22 cellular contexts compared by ENCODE assay signal in the genomic region with DNA sequence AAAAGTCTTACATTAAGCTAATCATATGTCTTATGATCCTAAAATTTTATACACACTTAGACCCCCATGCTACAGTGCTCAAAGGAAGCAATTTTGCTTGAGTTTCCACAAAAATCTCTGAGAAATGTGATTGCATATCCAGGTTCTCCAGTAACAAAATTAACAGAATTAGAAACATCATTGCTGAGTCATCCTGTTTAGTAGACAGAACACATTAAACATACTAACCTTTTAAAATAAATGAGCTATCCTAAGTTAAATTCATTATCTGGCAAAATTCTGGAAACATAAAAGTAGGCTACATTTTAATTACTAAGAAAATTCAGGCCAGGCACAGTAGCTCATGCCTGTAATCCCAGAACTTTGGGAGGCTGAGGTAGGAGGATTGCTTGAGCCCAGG.
DNase-seq lines count a peak whose midpoint lies in the region; ATAC-seq, FAIRE-seq and TF ChIP-seq lines count a peak whose summit lies in the region.
"Had no signal": no experiment of that assay in that cellular context is flagged by ENCODE, and none has a peak within 500 bp of the region (broad histone marks: within the 10 kb centered on the region; RNA-seq: fewer than 3 reads in every experiment).

No MANE protein-coding gene starts in this region.

- no peak overlapping the region for H2AFZ ChIP-seq in SK-N-SH (ENCODE audit: low read depth)

- H3K79me2 ChIP-seq in SK-N-SH (ENCODE audit: insufficient read depth), result peaks cover 22% of the 10 kb centered on the region

- TF ChIP-seq CTCF in A549 (IDR thresholded peaks at IDR 0.05) (no peak), SK-N-SH (IDR thresholded peaks at IDR 0.05) (no peak), thyroid gland (IDR thresholded peaks at IDR 0.05) (no peak)
- TF ChIP-seq CTCF in CD4-positive, alpha-beta T cell (IDR thresholded peaks at IDR 0.05), result no peak

- CTCF ChIA-PET in A549 (lab: Yijun Ruan, JAX) (interaction anchor here (0.6 to 1.1 kb wide), 4 partner anchors 11 to 93 kb away, joined by 3 read pairs; no protein-coding TSS in a partner anchor), SK-N-SH (lab: Yijun Ruan, JAX) (interaction anchor here (0.8 kb wide), 1 partner anchor 93 kb away, joined by 3 read pairs; no protein-coding TSS in a partner anchor)
- CTCF ChIA-PET in CD4-positive, alpha-beta T cell (lab: Charles Lee), result no interaction called here

- H3K4me3 ChIP-seq in A549 (no peak overlapping the region), SK-N-SH (ENCODE audit: low read depth in 2 of 2, low read length in 1 of 2) (no peak overlapping the region), thyroid gland (replicated peaks in 1 of 3) (no peak overlapping the region), MG63 (no peak overlapping the region)
- H3K4me3 ChIP-seq: Peyer's patch had no signal

- peak overlapping the region; percentile 94 to 95 for H3K27ac ChIP-seq in A549
- H3K27ac ChIP-seq in SK-N-SH (ENCODE audit: low read depth in 2 of 2, low read length in 1 of 2), result peak overlapping the region; percentile 50 to 68
- H3K27ac ChIP-seq in thyroid gland, result no peak overlapping the region
- H3K27ac ChIP-seq in CD4-positive, alpha-beta T cell (ENCODE audit: low read depth, low read length), result no peak overlapping the region
- H3K27ac ChIP-seq: KMS-11, Peyer's patch had no signal

- TF ChIP-seq EP300 in A549 (IDR thresholded peaks at IDR 0.05) (no peak), SK-N-SH (IDR thresholded peaks at IDR 0.05; ENCODE audit: borderline replicate concordance in 1 of 2, low read depth in 1 of 2, low read length in 1 of 2) (no peak)

- H3K36me3 ChIP-seq in SK-N-SH (replicated peaks in 1 of 2; ENCODE audit: control insufficient read depth in 1 of 2, insufficient read depth in 2 of 2, low read length in 1 of 2), result peaks cover under 1 to 3% of the 10 kb centered on the region in 2 experiments
- no peaks in the 10 kb centered on the region for H3K36me3 ChIP-seq in thyroid gland
- 0 out of 2 replicates have a peak, but pooled peaks cover 3% of the 10 kb centered on the region for H3K36me3 ChIP-seq in MG63

- peak; percentile 59 for FAIRE-seq in A549 (lab: Jason Lieb, UNC)
- FAIRE-seq: A204.1 had no signal

- H3K4me2 ChIP-seq in A549 (peak overlapping the region; percentile 95), SK-N-SH (no peak overlapping the region)

- no peaks in the 10 kb centered on the region for H3K9me2 ChIP-seq in SK-N-SH

- H3F3A ChIP-seq in SK-N-SH (replicated peaks; ENCODE audit: insufficient read depth), result peaks cover 23% of the 10 kb centered on the region

- no peak overlapping the region for H3K27ac Mint-ChIP-seq in CD4-positive, alpha-beta T cell

- H4K20me1 ChIP-seq in SK-N-SH (ENCODE audit: insufficient read depth), result no peaks in the 10 kb centered on the region

- no peak for TF ChIP-seq POLR2A in A549 (IDR thresholded peaks at IDR 0.05; ENCODE audit: low read length)
- no peak for TF ChIP-seq POLR2A in thyroid gland (IDR thresholded peaks at IDR 0.05)

- H3K27me3 ChIP-seq in SK-N-SH (ENCODE audit: insufficient read depth), result no peaks in the 10 kb centered on the region
- H3K27me3 ChIP-seq in thyroid gland, result no peaks in the 10 kb centered on the region
- H3K27me3 ChIP-seq in CD4-positive, alpha-beta T cell (ENCODE audit: control insufficient read depth, insufficient read depth, low read length), result no peaks in the 10 kb centered on the region
- no peaks in the 10 kb centered on the region for H3K27me3 ChIP-seq in MG63
- H3K27me3 ChIP-seq: Peyer's patch had no signal

- no peaks in the 10 kb centered on the region for H3K4me1 Mint-ChIP-seq in CD4-positive, alpha-beta T cell (ENCODE audit: low read depth)

- TF ChIP-seq RAD21 in A549 (conservative IDR thresholded peaks at IDR 0.05 in 1 of 2, IDR thresholded peaks at IDR 0.05 in 1 of 2) (no peak), SK-N-SH (IDR thresholded peaks at IDR 0.05; ENCODE audit: low read length) (no peak)

- H3K4me1 ChIP-seq in A549 (peaks cover 73% of the 10 kb centered on the region), SK-N-SH (ENCODE audit: control insufficient read depth in 1 of 2, insufficient read depth in 2 of 2, low read depth in 1 of 2, low read length in 1 of 2) (peaks cover 8 to 44% of the 10 kb centered on the region in 2 experiments; a peak in 3 of 4 replicates), thyroid gland (no peaks in the 10 kb centered on the region)
- H3K4me1 ChIP-seq: Peyer's patch had no signal

- H3K27me3 Mint-ChIP-seq in CD4-positive, alpha-beta T cell, result peaks cover 14% of the 10 kb centered on the region

- intact Hi-C loops in thyroid gland (cut with DNase I), result no loop called here
- intact Hi-C loops in CD4-positive, alpha-beta T cell (cut with DNase I, micrococcal nuclease), result no loop called here

- H3K9ac ChIP-seq in SK-N-SH, result no peak overlapping the region
- H3K9ac ChIP-seq: KMS-11 had no signal

- no peaks in the 10 kb centered on the region for H3K36me3 Mint-ChIP-seq in CD4-positive, alpha-beta T cell (ENCODE audit: low read depth)

- ATAC-seq in A549, result no peak
- no peak for ATAC-seq in CD4-positive, alpha-beta T cell (ENCODE audit: poor library complexity)

- H3K4me3 Mint-ChIP-seq in CD4-positive, alpha-beta T cell, result no peak overlapping the region

- POLR2A ChIA-PET in A549 (lab: Yijun Ruan, JAX) (interaction anchor here (0.6 to 2.8 kb wide), 4 partner anchors 22 to 94 kb away, joined by 4 to 9 read pairs (median 4); a partner anchor contains a TSS), SK-N-SH (lab: Yijun Ruan, JAX) (no interaction called here)
- POLR2A ChIA-PET in CD4-positive, alpha-beta T cell (lab: Charles Lee), result no interaction called here

- no peaks in the 10 kb centered on the region for H3K9me3 Mint-ChIP-seq in CD4-positive, alpha-beta T cell

- DNase-seq in A549 (ENCODE audit: low read depth in 1 of 2, low spot score in 1 of 2) (no peak), HCEC 1CT (peak; percentile 25), SK-N-SH (peak; percentile 6), fibroblast of peridontal ligament (ENCODE audit: extremely low read depth) (peak; percentile 35), thyroid gland (no peak), EL (no peak), MG63 (no peak)
- no peak for DNase-seq in CD4-positive, alpha-beta T cell
- DNase-seq: AML-193; Calu3; DMS79; GF-D8; MM.1S; NCI-H1105; NCI-H1694 treated with DMSO at 0.1 percent for 48 hours; NCI-H345; NCI-H526 treated with DMSO at 0.1 percent for 48 hours; NK-92 treated with Interleukin-12 subunit alpha and Interleukin-12 subunit beta, amount 100 ng/mL, for 24 hours; Peyer's patch; SHP77 treated with DMSO at 0.1 percent for 48 hours had no signal

- H3K9me3 ChIP-seq in A549 (no peaks in the 10 kb centered on the region), SK-N-SH (no peaks in the 10 kb centered on the region), thyroid gland (no peaks in the 10 kb centered on the region), MG63 (no peaks in the 10 kb centered on the region)
- no peaks in the 10 kb centered on the region for H3K9me3 ChIP-seq in CD4-positive, alpha-beta T cell (ENCODE audit: control insufficient read depth, low read length)
- H3K9me3 ChIP-seq: Peyer's patch had no signal

TF ChIP-seq in A549, 52 proteins besides CTCF, POLR2A, EP300 and RAD21 (continues in another document):
- no peak for TF ChIP-seq ESRRA (IDR thresholded peaks at IDR 0.05; ENCODE audit: borderline replicate concordance, low read length)
- TF ChIP-seq EHF (CRISPR knock-in tag; IDR thresholded peaks at IDR 0.05), result no peak
- TF ChIP-seq, protein P1, sequence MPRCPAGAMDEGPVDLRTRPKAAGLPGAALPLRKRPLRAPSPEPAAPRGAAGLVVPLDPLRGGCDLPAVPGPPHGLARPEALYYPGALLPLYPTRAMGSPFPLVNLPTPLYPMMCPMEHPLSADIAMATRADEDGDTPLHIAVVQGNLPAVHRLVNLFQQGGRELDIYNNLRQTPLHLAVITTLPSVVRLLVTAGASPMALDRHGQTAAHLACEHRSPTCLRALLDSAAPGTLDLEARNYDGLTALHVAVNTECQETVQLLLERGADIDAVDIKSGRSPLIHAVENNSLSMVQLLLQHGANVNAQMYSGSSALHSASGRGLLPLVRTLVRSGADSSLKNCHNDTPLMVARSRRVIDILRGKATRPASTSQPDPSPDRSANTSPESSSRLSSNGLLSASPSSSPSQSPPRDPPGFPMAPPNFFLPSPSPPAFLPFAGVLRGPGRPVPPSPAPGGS (IDR thresholded peaks at IDR 0.05), result no peak
- 0 out of 2 replicates have a peak, but pooled peaks have one; percentile 24 for TF ChIP-seq ZNF302 (CRISPR knock-in tag; IDR thresholded peaks at IDR 0.05)
- no peak for TF ChIP-seq HOXB13 (CRISPR knock-in tag; IDR thresholded peaks at IDR 0.05; ENCODE audit: low read depth)
- TF ChIP-seq CEBPB (IDR thresholded peaks at IDR 0.05), result no peak
- TF ChIP-seq FOSB (CRISPR knock-in tag; IDR thresholded peaks at IDR 0.05), result no peak
- peak; percentile 91 for TF ChIP-seq MAFK (IDR thresholded peaks at IDR 0.05; ENCODE audit: partially characterized antibody)
- TF ChIP-seq TFCP2L1 (CRISPR knock-in tag; IDR thresholded peaks at IDR 0.05), result no peak
- no peak for TF ChIP-seq FOSL2 (IDR thresholded peaks at IDR 0.05)
- peak; percentile 23; the same call in 1 of the 2 replicates for TF ChIP-seq FOSL2 (CRISPR knock-in tag; IDR thresholded peaks at IDR 0.05)

TF ChIP-seq in SK-N-SH, 30 proteins besides CTCF, POLR2A, EP300 and RAD21:
- TF ChIP-seq NRF1 (IDR thresholded peaks at IDR 0.05; ENCODE audit: low read depth, low read length), result no peak
- peak; percentile 24; the same call in 1 of the 2 replicates for TF ChIP-seq JUND (IDR thresholded peaks at IDR 0.05)
- TF ChIP-seq TCF12 (IDR thresholded peaks at IDR 0.05), result no peak; the same call in 1 of the 2 replicates
TF ChIP-seq in SK-N-SH: peak in this region for 1.

Comparison
In these comparisons a context has a peak if more than half of its experiments do, and no peak if none do; other contexts are left out.
1. DNase-seq: peak in HCEC 1CT (single experiment), SK-N-SH (single experiment) and fibroblast of peridontal ligament (single experiment); none in A549 (0 of 2), thyroid gland (0 of 2), EL (single experiment), CD4-positive, alpha-beta T cell (0 of 10) and MG63 (single experiment).
2. H3K27ac ChIP-seq: peak in A549 (2 of 2) and SK-N-SH (2 of 2); none in thyroid gland (0 of 3) and CD4-positive, alpha-beta T cell (single experiment).